17 cellular contexts compared by ENCODE assay signal in the genomic region with DNA sequence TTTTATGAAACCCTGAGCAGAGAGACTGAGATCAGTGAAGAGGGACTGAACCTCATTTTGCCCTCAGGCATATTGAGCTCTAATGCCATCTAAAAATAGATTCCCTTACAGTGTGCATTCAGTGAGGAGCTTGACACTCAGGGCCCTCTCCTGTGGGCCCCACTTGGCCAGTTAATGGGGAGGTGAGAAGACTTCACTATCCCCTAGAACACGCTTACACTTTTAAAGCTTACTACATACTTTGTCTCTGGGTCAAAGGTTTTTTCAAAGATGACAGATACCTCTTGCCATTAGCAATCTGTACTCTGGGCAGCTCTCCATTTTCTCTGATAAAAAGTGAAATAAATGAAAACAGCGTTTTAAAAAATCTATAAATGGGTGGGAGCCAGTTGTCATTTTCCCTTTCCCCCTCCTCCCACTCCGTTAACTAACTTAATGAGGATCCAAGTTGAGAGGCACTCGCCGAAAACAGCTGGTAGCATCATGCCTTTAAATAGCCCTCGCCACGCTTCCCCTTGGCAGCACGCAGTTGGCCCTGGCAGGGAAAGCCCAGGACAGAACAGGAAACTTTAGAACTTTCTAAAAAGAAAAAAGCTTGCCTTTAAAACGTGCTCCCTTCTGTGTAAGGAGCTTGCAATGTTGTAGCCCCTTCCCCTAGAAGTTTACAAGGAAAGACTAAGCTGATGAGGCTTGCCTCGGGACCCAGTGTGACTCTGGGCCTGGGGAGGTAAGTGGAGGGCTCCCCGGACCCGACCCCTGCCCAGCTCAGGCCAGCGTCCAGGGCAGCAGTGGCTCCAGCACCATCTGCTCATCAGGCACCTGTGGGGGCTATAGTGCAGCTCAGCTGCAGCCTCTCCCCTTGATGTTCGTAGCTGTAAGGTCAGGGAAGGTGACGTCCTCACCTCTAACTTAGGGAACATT. TPM values are rescaled to one million over a fixed set of nuclear protein-coding genes. Genes with fewer than 3 reads are reported as not detected.
DNase-seq lines count a peak whose midpoint lies in the region; ATAC-seq, FAIRE-seq and TF ChIP-seq lines count a peak whose summit lies in the region.
"Had no signal": no experiment of that assay in that cellular context is flagged by ENCODE, and none has a peak within 500 bp of the region (broad histone marks: within the 10 kb centered on the region; RNA-seq: fewer than 3 reads in every experiment).

No MANE protein-coding gene starts in this region.

- DNase-seq in CD8-positive, alpha-beta memory T cell, result no peak
- DNase-seq in SK-N-MC (ENCODE audit: low read depth, low spot score), result no peak
- no peak for DNase-seq in left cardiac atrium
- DNase-seq in pancreas, result no peak
- DNase-seq in effector CD4-positive, alpha-beta T cell, result no peak
- no peak for DNase-seq in iPS-NIHi11 (ENCODE audit: low spot score)
- DNase-seq: activated CD8-positive, alpha-beta memory T cell treated with anti-CD3 and anti-CD28 coated beads, Interleukin-2, amount 10 ng/mL, durations not matched to agents 7 days and 5 days; activated naive CD4-positive, alpha-beta T cell treated with Interleukin-2 at 50 U/mL for 16 hours; kidney; NCI-H1092 treated with DMSO at 0.1 percent for 48 hours; NCI-H226; WERI-Rb-1 had no signal

- no peak for TF ChIP-seq CTCF in pancreas (IDR thresholded peaks at IDR 0.05)

- POLR2A ChIA-PET in CD8-positive, alpha-beta memory T cell (lab: Charles Lee), result no interaction called here

- H3K36me3 ChIP-seq in CD8-positive, alpha-beta memory T cell (ENCODE audit: insufficient read depth, low read length), result no peaks in the 10 kb centered on the region
- no peaks in the 10 kb centered on the region for H3K36me3 ChIP-seq in SK-N-MC (ENCODE audit: insufficient read depth, low read length)
- no peaks in the 10 kb centered on the region for H3K36me3 ChIP-seq in pancreas
- H3K36me3 ChIP-seq: WERI-Rb-1 had no signal

- peaks cover 10 to 13% (median 10%) of the 10 kb centered on the region in 3 donors for H3K36me3 Mint-ChIP-seq in CD8-positive, alpha-beta memory T cell

- no peaks in the 10 kb centered on the region for H3K9me3 ChIP-seq in CD8-positive, alpha-beta memory T cell (ENCODE audit: low read length)
- no peaks in the 10 kb centered on the region for H3K9me3 ChIP-seq in SK-N-MC (ENCODE audit: low read depth, low read length)
- H3K9me3 ChIP-seq in pancreas, result no peaks in the 10 kb centered on the region

- no peaks in the 10 kb centered on the region for H3K27me3 ChIP-seq in CD8-positive, alpha-beta memory T cell (ENCODE audit: insufficient read depth, low read length, poor library complexity, severe bottlenecking)
- no peaks in the 10 kb centered on the region for H3K27me3 ChIP-seq in pancreas

- CTCF ChIA-PET in CD8-positive, alpha-beta memory T cell (lab: Charles Lee), result interaction anchor here (1.7 kb wide), 1 partner anchor 12 kb away, joined by 4 read pairs; no protein-coding TSS in a partner anchor

- H3K9me3 Mint-ChIP-seq in CD8-positive, alpha-beta memory T cell, result no peaks in the 10 kb centered on the region
- H3K9me3 Mint-ChIP-seq: stimulated activated naive CD8-positive, alpha-beta T cell treated with anti-CD3 and anti-CD28 coated beads, Interleukin-15, Interleukin-2, amounts not matched to agents 100 ng/mL and 50 ng/mL, for 24 hours had no signal

- no peak overlapping the region for H3K9ac ChIP-seq in SK-N-MC (ENCODE audit: insufficient read length)

- no peaks in the 10 kb centered on the region for H3K4me1 ChIP-seq in CD8-positive, alpha-beta memory T cell (ENCODE audit: insufficient read depth, low read length)
- peaks cover 0 to 11% (median 8%) of the 10 kb centered on the region in 3 donors for H3K4me1 ChIP-seq in pancreas

- 39 to 43% methylated on average over 15 of the region's 15 CpGs for WGBS in pancreas, 2 donors

- no peaks in the 10 kb centered on the region for H3K27me3 Mint-ChIP-seq in CD8-positive, alpha-beta memory T cell
- H3K27me3 Mint-ChIP-seq: activated CD8-positive, alpha-beta memory T cell treated with anti-CD3 and anti-CD28 coated beads, Interleukin-2, amount 10 ng/mL, durations not matched to agents 7 days and 5 days; stimulated activated naive CD8-positive, alpha-beta T cell treated with anti-CD3 and anti-CD28 coated beads, Interleukin-15, Interleukin-2, amounts not matched to agents 100 ng/mL and 50 ng/mL, for 24 hours had no signal

- ATAC-seq in left cardiac atrium, result peak; percentile 82 to 83
- peak; percentile 64 to 74 (median 68) for ATAC-seq in pancreas
- no peak for ATAC-seq in GM19395 (IDR thresholded peaks at IDR 0.05; ENCODE audit: unreplicated experiment)
- ATAC-seq in GM18907 (IDR thresholded peaks at IDR 0.05; ENCODE audit: unreplicated experiment), result no peak
- ATAC-seq: activated CD8-positive, alpha-beta memory T cell treated with anti-CD3 and anti-CD28 coated beads, Interleukin-2, amount 10 ng/mL, durations not matched to agents 7 days and 5 days had no signal

- no peak overlapping the region for H3K27ac ChIP-seq in CD8-positive, alpha-beta memory T cell (ENCODE audit: low read depth, low read length)
- H3K27ac ChIP-seq in SK-N-MC, result peak overlapping the region; percentile 39
- H3K27ac ChIP-seq in pancreas, result no peak overlapping the region
- H3K27ac ChIP-seq: WERI-Rb-1 had no signal

- H3K4me3 Mint-ChIP-seq in CD8-positive, alpha-beta memory T cell, result peak overlapping the region in 1 of 7 donors; percentile 45
- H3K4me3 Mint-ChIP-seq: activated CD8-positive, alpha-beta memory T cell treated with anti-CD3 and anti-CD28 coated beads, Interleukin-2, amount 10 ng/mL, durations not matched to agents 7 days and 5 days; stimulated activated naive CD8-positive, alpha-beta T cell treated with anti-CD3 and anti-CD28 coated beads, Interleukin-15, Interleukin-2, amounts not matched to agents 100 ng/mL and 50 ng/mL, for 24 hours had no signal

- FAIRE-seq in pancreas (lab: Jason Lieb, UNC), result no peak
- FAIRE-seq: endometrium, H1, kidney had no signal

- peaks cover 0 to 5% (median 0%) of the 10 kb centered on the region in 3 donors for H3K4me1 Mint-ChIP-seq in CD8-positive, alpha-beta memory T cell

- H3K4me3 ChIP-seq in CD8-positive, alpha-beta memory T cell (ENCODE audit: low read length), result no peak overlapping the region
- 0 out of 2 replicates have a peak overlapping the region, but pooled peaks have one; percentile 24 for H3K4me3 ChIP-seq in SK-N-MC
- no peak overlapping the region for H3K4me3 ChIP-seq in pancreas

- H3K27ac Mint-ChIP-seq in CD8-positive, alpha-beta memory T cell, result peak overlapping the region in 6 of 8 donors; percentile 10 to 89 (median 57)
- H3K27ac Mint-ChIP-seq: activated CD8-positive, alpha-beta memory T cell treated with anti-CD3 and anti-CD28 coated beads, Interleukin-2, amount 10 ng/mL, durations not matched to agents 7 days and 5 days had no signal

- intact Hi-C loops in left cardiac atrium (cut with DNase I), result loop anchor here in 1 of 2 donors (2.0 kb wide), 1 partner anchor 57 kb away; no protein-coding TSS in a partner anchor
- intact Hi-C loops in pancreas (cut with DNase I), result no loop called here

RNA-seq across cellular contexts. Expression of gene FOSL2, which starts 58.8 kb away (rescaled TPM):
- 10 to 100 TPM; 46.2 to 47.3 TPM for total RNA-seq in CD8-positive, alpha-beta memory T cell
- 14.1 TPM for polyA plus RNA-seq in CD8-positive, alpha-beta memory T cell
- total RNA-seq in left cardiac atrium (100 to 1,000 TPM in 1 of 2 donors, 10 to 100 TPM in 1; 66.6 to 140 TPM), pancreas (10 to 100 TPM; 13.3 to 39.1 (median 27.5) TPM)
- polyA plus RNA-seq in pancreas, result 10 to 100 TPM; 10.0 to 11.9 TPM

Comparison
In these comparisons a context has a peak if more than half of its experiments do, and no peak if none do; other contexts are left out.
1. ATAC-seq: peak in left cardiac atrium (2 of 2) and pancreas (4 of 4); none in GM19395 (single experiment) and GM18907 (single experiment).